In genomic region chr16:55452996-55453395, GRCh38 we compare ENCODE assay signal across 38 cellular contexts. TPM values are rescaled to one million over a fixed set of nuclear protein-coding genes. Genes with fewer than 3 reads are reported as not detected.
"Had no signal": no experiment of that assay in that cellular context is flagged by ENCODE, and none has a peak within 500 bp of the region (broad histone marks: within the 10 kb centered on the region; RNA-seq: fewer than 3 reads in every experiment).

No MANE protein-coding gene starts in this region.

- H3K27ac Mint-ChIP-seq: activated naive CD4-positive, alpha-beta T cell treated with anti-CD3 and anti-CD28 coated beads, Interleukin-2, amount 10 ng/mL, durations not matched to agents 7 days and 5 days; activated naive CD4-positive, alpha-beta T cell treated with anti-CD3 and anti-CD28 coated beads, Interleukin-2, amount 50 U/mL, for 24 hours; activated naive CD4-positive, alpha-beta T cell treated with anti-CD3 and anti-CD28 coated beads, Interleukin-2, amount 50 U/mL, for 72 hours; activated naive CD8-positive, alpha-beta T cell; activated naive CD8-positive, alpha-beta T cell treated with anti-CD3 and anti-CD28 coated beads for 36 hours; activated naive CD8-positive, alpha-beta T cell treated with anti-CD3 and anti-CD28 coated beads, Interleukin-2, amount 10 ng/mL, durations not matched to agents 7 days and 5 days; activated naive CD8-positive, alpha-beta T cell treated with anti-CD3 and anti-CD28 coated beads, Interleukin-2, amount 50 U/mL, for 24 hours; activated T-cell treated with anti-CD3 and anti-CD28 coated beads, Interleukin-2, amount 50 U/mL, for 72 hours; activated T-helper 1 cell treated with anti-CD3 and anti-CD28 coated beads, Interleukin-12 subunit alpha, Interleukin-12 subunit beta, Interleukin-2, Interleukin-4 antibody, amounts not matched to agents 30 ng/mL and 10 ng/mL and 1 ng/mL, durations not matched to agents 14 hours and 24 hours and 36 hours; activated T-helper 17 cell treated with anti-CD3 and anti-CD28 coated beads, Interleukin-2, amount 50 U/mL, for 72 hours; activated T-helper 2 cell treated with anti-CD3 and anti-CD28 coated beads, Interferon-gamma antibody, Interleukin-2, Interleukin-4, amounts not matched to agents 10 μg/mL and 5 μg/mL and 100 μg/mL, durations not matched to agents 14 hours and 24 hours and 36 hours; brain had no signal

- H3K27ac ChIP-seq: adrenal gland, ascending aorta, body of pancreas, brain microvascular endothelial cell, breast epithelium, cardiac muscle cell had no signal

- H3K4me3 ChIP-seq: adrenal gland, ascending aorta, body of pancreas, breast epithelium, cardiac muscle cell had no signal

- H3K4me3 Mint-ChIP-seq: activated naive CD4-positive, alpha-beta T cell treated with anti-CD3 and anti-CD28 coated beads for 36 hours; activated naive CD4-positive, alpha-beta T cell treated with anti-CD3 and anti-CD28 coated beads, Interleukin-2, amount 10 ng/mL, durations not matched to agents 7 days and 5 days; activated naive CD4-positive, alpha-beta T cell treated with anti-CD3 and anti-CD28 coated beads, Interleukin-2, amount 50 U/mL, for 24 hours; activated naive CD8-positive, alpha-beta T cell; activated naive CD8-positive, alpha-beta T cell treated with anti-CD3 and anti-CD28 coated beads for 36 hours; activated naive CD8-positive, alpha-beta T cell treated with anti-CD3 and anti-CD28 coated beads, Interleukin-2, amount 10 ng/mL, durations not matched to agents 7 days and 5 days; activated naive CD8-positive, alpha-beta T cell treated with anti-CD3 and anti-CD28 coated beads, Interleukin-2, amount 50 U/mL, for 24 hours; activated T-cell treated with anti-CD3 and anti-CD28 coated beads, Interleukin-2, amount 50 U/mL, for 4 hours; activated T-cell treated with anti-CD3 and anti-CD28 coated beads, Interleukin-2, amount 50 U/mL, for 72 hours; activated T-helper 1 cell treated with anti-CD3 and anti-CD28 coated beads, Interleukin-12 subunit alpha, Interleukin-12 subunit beta, Interleukin-2, Interleukin-4 antibody, amounts not matched to agents 30 ng/mL and 10 ng/mL and 1 ng/mL, durations not matched to agents 14 hours and 24 hours and 36 hours; activated T-helper 17 cell treated with anti-CD3 and anti-CD28 coated beads, Interleukin-2, amount 50 U/mL, for 72 hours; brain; central memory CD8-positive, alpha-beta T cell had no signal

- H3K4me1 Mint-ChIP-seq: activated naive CD4-positive, alpha-beta T cell treated with anti-CD3 and anti-CD28 coated beads, Interleukin-2, amount 10 ng/mL, durations not matched to agents 7 days and 5 days; activated naive CD4-positive, alpha-beta T cell treated with anti-CD3 and anti-CD28 coated beads, Interleukin-2, amount 50 U/mL, for 24 hours; activated naive CD8-positive, alpha-beta T cell treated with anti-CD3 and anti-CD28 coated beads for 36 hours; activated naive CD8-positive, alpha-beta T cell treated with anti-CD3 and anti-CD28 coated beads, Interleukin-2, amount 10 ng/mL, durations not matched to agents 7 days and 5 days; activated naive CD8-positive, alpha-beta T cell treated with anti-CD3 and anti-CD28 coated beads, Interleukin-2, amount 50 U/mL, for 24 hours; activated T-helper 17 cell treated with anti-CD3 and anti-CD28 coated beads, Interleukin-2, amount 50 U/mL, for 72 hours; brain; central memory CD8-positive, alpha-beta T cell had no signal

- H3K36me3 ChIP-seq: adrenal gland, ascending aorta, brain microvascular endothelial cell, breast epithelium, cardiac muscle cell had no signal

- H3K9me3 Mint-ChIP-seq: activated naive CD4-positive, alpha-beta T cell treated with anti-CD3 and anti-CD28 coated beads, Interleukin-2, amount 10 ng/mL, durations not matched to agents 7 days and 5 days; activated naive CD4-positive, alpha-beta T cell treated with anti-CD3 and anti-CD28 coated beads, Interleukin-2, amount 50 U/mL, for 24 hours; activated naive CD8-positive, alpha-beta T cell treated with anti-CD3 and anti-CD28 coated beads for 36 hours; activated naive CD8-positive, alpha-beta T cell treated with anti-CD3 and anti-CD28 coated beads, Interleukin-2, amount 50 U/mL, for 24 hours; activated T-cell treated with anti-CD3 and anti-CD28 coated beads, Interleukin-2, amount 50 U/mL, for 4 hours; activated T-cell treated with anti-CD3 and anti-CD28 coated beads, Interleukin-2, amount 50 U/mL, for 72 hours; activated T-helper 1 cell treated with anti-CD3 and anti-CD28 coated beads, Interleukin-12 subunit alpha, Interleukin-12 subunit beta, Interleukin-2, Interleukin-4 antibody, amounts not matched to agents 30 ng/mL and 10 ng/mL and 1 ng/mL, durations not matched to agents 14 hours and 24 hours and 36 hours; activated T-helper 17 cell treated with anti-CD3 and anti-CD28 coated beads, Interleukin-2, amount 50 U/mL, for 72 hours; activated T-helper 2 cell treated with anti-CD3 and anti-CD28 coated beads, Interferon-gamma antibody, Interleukin-2, Interleukin-4, amounts not matched to agents 10 μg/mL and 5 μg/mL and 100 μg/mL, durations not matched to agents 14 hours and 24 hours and 36 hours; central memory CD8-positive, alpha-beta T cell had no signal

- H3K4me1 ChIP-seq: adrenal gland, ascending aorta, body of pancreas, breast epithelium had no signal

- H3K27me3 Mint-ChIP-seq: activated naive CD4-positive, alpha-beta T cell treated with anti-CD3 and anti-CD28 coated beads, Interleukin-2, amount 10 ng/mL, durations not matched to agents 7 days and 5 days; activated naive CD4-positive, alpha-beta T cell treated with anti-CD3 and anti-CD28 coated beads, Interleukin-2, amount 50 U/mL, for 24 hours; activated naive CD8-positive, alpha-beta T cell treated with anti-CD3 and anti-CD28 coated beads for 36 hours; central memory CD8-positive, alpha-beta T cell had no signal

- DNase-seq: activated effector memory CD4-positive, alpha-beta T cell treated with anti-CD3 and anti-CD28 coated beads, Interleukin-2, amount 50 U/mL, for 16 hours; activated effector memory CD4-positive, alpha-beta T cell treated with Interleukin-2 at 50 U/mL for 16 hours; activated gamma-delta T cell; activated gamma-delta T cell treated with Interleukin-2 at 50 U/mL for 16 hours; activated naive CD4-positive, alpha-beta T cell; activated naive CD4-positive, alpha-beta T cell treated with anti-CD3 and anti-CD28 coated beads for 36 hours; activated naive CD4-positive, alpha-beta T cell treated with anti-CD3 and anti-CD28 coated beads, Interleukin-2, amount 10 ng/mL, durations not matched to agents 7 days and 5 days; activated naive CD4-positive, alpha-beta T cell treated with anti-CD3 and anti-CD28 coated beads, Interleukin-2, amount 50 U/mL, for 16 hours; activated naive CD4-positive, alpha-beta T cell treated with Interleukin-2 at 50 U/mL for 16 hours; activated naive CD8-positive, alpha-beta T cell treated with anti-CD3 and anti-CD28 coated beads for 36 hours; activated naive CD8-positive, alpha-beta T cell treated with anti-CD3 and anti-CD28 coated beads, Interleukin-2, amount 10 ng/mL, durations not matched to agents 7 days and 5 days; activated naive CD8-positive, alpha-beta T cell treated with anti-CD3 and anti-CD28 coated beads, Interleukin-2, amount 50 U/mL, for 24 hours; activated T-cell treated with anti-CD3 and anti-CD28 coated beads, Interleukin-2, amount 50 U/mL, for 4 hours; activated T-cell treated with anti-CD3 and anti-CD28 coated beads, Interleukin-2, amount 50 U/mL, for 48 hours; activated T-cell treated with anti-CD3 and anti-CD28 coated beads, Interleukin-2, amount 50 U/mL, for 72 hours; adrenal gland; amniotic stem cell; amygdala; anterior cingulate cortex; aorta; body of pancreas; brain microvascular endothelial cell; caudate nucleus; central memory CD4-positive, alpha-beta T cell; cerebellar nuclear complex had no signal

- FAIRE-seq: astrocyte, bronchial epithelial cell had no signal

- H3K9me3 ChIP-seq: adrenal gland, ascending aorta, body of pancreas, breast epithelium had no signal

- H3K36me3 Mint-ChIP-seq: activated naive CD4-positive, alpha-beta T cell treated with anti-CD3 and anti-CD28 coated beads, Interleukin-2, amount 10 ng/mL, durations not matched to agents 7 days and 5 days; activated naive CD4-positive, alpha-beta T cell treated with anti-CD3 and anti-CD28 coated beads, Interleukin-2, amount 50 U/mL, for 24 hours; activated naive CD4-positive, alpha-beta T cell treated with anti-CD3 and anti-CD28 coated beads, Interleukin-2, amount 50 U/mL, for 72 hours; activated naive CD8-positive, alpha-beta T cell; activated naive CD8-positive, alpha-beta T cell treated with anti-CD3 and anti-CD28 coated beads for 36 hours; activated naive CD8-positive, alpha-beta T cell treated with anti-CD3 and anti-CD28 coated beads, Interleukin-2, amount 10 ng/mL, durations not matched to agents 7 days and 5 days; brain had no signal

- H3K27me3 ChIP-seq: adrenal gland, ascending aorta, body of pancreas, brain microvascular endothelial cell, breast epithelium had no signal

RNA-seq across cellular contexts. Expression of gene MMP2, which starts 26.0 kb away (rescaled TPM):
- total RNA-seq: activated naive CD4-positive, alpha-beta T cell treated with anti-CD3 and anti-CD28 coated beads for 36 hours; activated naive CD4-positive, alpha-beta T cell treated with anti-CD3 and anti-CD28 coated beads, Interleukin-2, amount 50 U/mL, for 72 hours; activated naive CD8-positive, alpha-beta T cell treated with anti-CD3 and anti-CD28 coated beads for 36 hours; activated T-cell treated with anti-CD3 and anti-CD28 coated beads, Interleukin-2, amount 50 U/mL, for 72 hours; activated T-helper 1 cell treated with anti-CD3 and anti-CD28 coated beads, Interleukin-12 subunit alpha, Interleukin-12 subunit beta, Interleukin-2, Interleukin-4 antibody, amounts not matched to agents 30 ng/mL and 10 ng/mL and 1 ng/mL, durations not matched to agents 14 hours and 24 hours and 36 hours; activated T-helper 17 cell treated with anti-CD3 and anti-CD28 coated beads, Interleukin-2, amount 50 U/mL, for 72 hours had no signal
